10 cellular contexts compared by ENCODE assay signal in the genomic region with DNA sequence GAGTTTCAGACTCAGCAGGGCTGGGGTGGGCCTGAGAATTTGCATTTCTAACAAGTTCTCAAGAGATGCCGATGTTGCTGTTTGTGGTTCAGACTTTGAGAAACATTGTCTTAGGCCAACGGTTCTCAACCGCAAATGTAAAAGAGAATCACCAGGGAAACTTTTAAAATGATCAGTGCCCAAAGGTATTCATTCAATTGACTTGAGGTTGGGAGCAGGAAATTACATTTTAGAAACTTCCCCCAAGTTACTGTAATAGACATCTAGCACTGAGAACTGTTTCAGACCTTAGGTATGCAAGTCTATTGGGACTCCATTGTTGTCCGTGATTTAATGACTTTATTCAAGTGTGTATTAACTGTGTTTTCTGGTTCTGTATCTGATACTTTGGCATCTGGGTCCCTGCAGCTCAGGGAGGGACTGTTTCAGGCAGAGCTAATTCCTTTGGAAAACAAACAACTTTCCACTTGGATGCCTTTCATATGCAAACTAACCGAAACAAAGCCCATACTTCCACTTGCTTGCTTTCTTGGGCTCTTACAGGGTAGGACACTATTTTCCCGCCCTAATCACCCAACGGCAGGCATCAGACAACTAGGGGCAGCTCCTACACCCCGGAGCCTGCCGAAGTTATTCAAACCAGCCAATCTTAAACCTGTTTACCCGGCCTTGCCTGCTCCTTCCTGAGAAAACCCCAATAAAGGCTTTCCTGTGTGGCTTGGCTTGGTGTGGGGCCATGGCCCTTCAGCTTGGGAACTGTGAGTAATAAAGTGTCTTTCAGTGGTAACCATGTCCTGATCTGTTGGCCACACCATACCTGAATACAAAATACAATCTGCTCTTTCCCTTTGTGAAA.
A peak's percentile ranks its signal among the peaks of the same experiment; 100 is the strongest.
DNase-seq lines count a peak whose midpoint lies in the region; ATAC-seq, FAIRE-seq and TF ChIP-seq lines count a peak whose summit lies in the region.
"Had no signal": no experiment of that assay in that cellular context is flagged by ENCODE, and none has a peak within 500 bp of the region (broad histone marks: within the 10 kb centered on the region; RNA-seq: fewer than 3 reads in every experiment).

No MANE protein-coding gene starts in this region.

- no peak overlapping the region for H3K4ac ChIP-seq in H1 (replicated peaks; ENCODE audit: insufficient read length, low read depth, low read length)

- H3K9ac ChIP-seq in BLaER1: no peak overlapping the region
- H3K9ac ChIP-seq in H1 (replicated peaks in 1 of 4; ENCODE audit: extremely low read depth in 1 of 4, low read depth in 3 of 4, low read length in 3 of 4): no peak overlapping the region; a peak in 2 of 7 replicates

- no peak overlapping the region for H2BK20ac ChIP-seq in H1 (ENCODE audit: low read length)

- CTCF ChIA-PET in H1 (lab: Charles Lee; ENCODE audit: partially characterized antibody): interaction anchor here (0.6 to 4.4 kb wide), 7 partner anchors 10 to 137 kb away, joined by 3 to 36 read pairs (median 5); no protein-coding TSS in a partner anchor
- CTCF ChIA-PET in CD8-positive, alpha-beta T cell (lab: Charles Lee): interaction anchor here (1.0 to 2.0 kb wide), 4 partner anchors 8 to 10 kb away, joined by 3 to 6 read pairs (median 3); no protein-coding TSS in a partner anchor

- no peaks in the 10 kb centered on the region for H3K23me2 ChIP-seq in H1 (ENCODE audit: low read depth, low read length)

- H4K5ac ChIP-seq in H1 (ENCODE audit: insufficient read length, low read depth, low read length): peak overlapping the region; percentile 49

- H3K9me3 Mint-ChIP-seq in CD8-positive, alpha-beta T cell: no peaks in the 10 kb centered on the region

- H3K27ac Mint-ChIP-seq in CD8-positive, alpha-beta T cell: no peak overlapping the region

- no peak for TF ChIP-seq CTCF in H1 (IDR thresholded peaks at IDR 0.05; ENCODE audit: control extremely low read depth in 1 of 3, insufficient read depth in 1 of 3, low read depth in 1 of 3, low read length in 3 of 3)
- no peak for TF ChIP-seq CTCF in CD8-positive, alpha-beta T cell (IDR thresholded peaks at IDR 0.05)

- H3K27me3 Mint-ChIP-seq in CD8-positive, alpha-beta T cell (ENCODE audit: low read depth): peaks cover 3% of the 10 kb centered on the region

- no peak overlapping the region for H3K23ac ChIP-seq in H1 (ENCODE audit: insufficient read length)

- H2BK15ac ChIP-seq in H1 (ENCODE audit: low read length): no peak overlapping the region

- H3K18ac ChIP-seq in H1 (ENCODE audit: extremely low read depth, low read length): peak overlapping the region; percentile 66; the same call in 1 of the 2 replicates

- no peak overlapping the region for H3K27ac ChIP-seq in BLaER1
- H3K27ac ChIP-seq in H1 (ENCODE audit: low read depth, low read length): peak overlapping the region; percentile 21
- H3K27ac ChIP-seq in CD8-positive, alpha-beta T cell (ENCODE audit: low read depth, low read length): no peak overlapping the region

- intact Hi-C loops in CD8-positive, alpha-beta T cell (cut with DNase I, micrococcal nuclease): no loop called here

- peak overlapping the region; percentile 13 for H4K91ac ChIP-seq in H1 (replicated peaks; ENCODE audit: insufficient read length, low read length)

- 0 out of 4 replicates have a peak, but pooled peaks of 1 of the 2 experiments have one; percentile 1 for TF ChIP-seq RAD21 in H1 (IDR thresholded peaks at IDR 0.05 in 1 of 2, conservative IDR thresholded peaks at IDR 0.05 in 1 of 2; ENCODE audit: low read depth in 2 of 2, low read length in 2 of 2)

- no peak overlapping the region for H4K8ac ChIP-seq in H1 (ENCODE audit: extremely low read depth, insufficient read depth, low read length)

- no peak overlapping the region for H3K14ac ChIP-seq in H1 (ENCODE audit: insufficient read length)

- H3K56ac ChIP-seq in H1 (replicated peaks; ENCODE audit: insufficient read length, low read depth, low read length): no peak overlapping the region

- no peaks in the 10 kb centered on the region for H3K36me3 Mint-ChIP-seq in CD8-positive, alpha-beta T cell

- H3K9me3 ChIP-seq in BLaER1 (0 out of 2 replicates have a peak, but pooled peaks cover 3% of the 10 kb centered on the region), H1 (ENCODE audit: insufficient read depth in 2 of 2, low read depth in 1 of 2, low read length in 1 of 2) (no peaks in the 10 kb centered on the region)
- no peaks in the 10 kb centered on the region for H3K9me3 ChIP-seq in CD8-positive, alpha-beta T cell (ENCODE audit: low read length)

- peak overlapping the region; percentile 60 for H3K4me2 ChIP-seq in BLaER1
- H3K4me2 ChIP-seq in H1 (ENCODE audit: insufficient read depth in 1 of 2, low read depth in 2 of 2, low read length in 2 of 2): peak overlapping the region; percentile 52 to 62

- peak in 1 of 2 experiments; percentile 53; a peak in 1 of 3 replicates for TF ChIP-seq EP300 in H1 (IDR thresholded peaks at IDR 0.05; ENCODE audit: borderline replicate concordance in 1 of 2, low read depth in 2 of 2, low read length in 2 of 2)

- H3K79me2 ChIP-seq in H1 (ENCODE audit: control insufficient read depth in 1 of 2, insufficient read depth in 2 of 2, low read length in 2 of 2): no peaks in the 10 kb centered on the region

- H3K36me3 ChIP-seq in BLaER1 (no peaks in the 10 kb centered on the region), H1 (ENCODE audit: control insufficient read depth in 2 of 4, insufficient read depth in 4 of 4, low read length in 3 of 4) (no peaks in the 10 kb centered on the region)
- H3K36me3 ChIP-seq in CD8-positive, alpha-beta T cell (ENCODE audit: insufficient read depth, low read length): no peaks in the 10 kb centered on the region

- peak overlapping the region; percentile 65; the same call in 1 of the 2 replicates for H2AK5ac ChIP-seq in H1 (ENCODE audit: low read depth, low read length)

- H3K4me1 ChIP-seq in BLaER1 (peaks cover 13% of the 10 kb centered on the region), H1 (replicated peaks in 1 of 4; ENCODE audit: control insufficient read depth in 3 of 4, insufficient read depth in 4 of 4, low read length in 3 of 4) (peaks cover 9 to 35% (median 16%) of the 10 kb centered on the region in 4 experiments; a peak in 6 of 7 replicates)
- no peaks in the 10 kb centered on the region for H3K4me1 ChIP-seq in CD8-positive, alpha-beta T cell (ENCODE audit: insufficient read depth, low read length)

- peak overlapping the region; percentile 39 for H2BK120ac ChIP-seq in H1 (replicated peaks; ENCODE audit: low read depth, low read length)

- ATAC-seq in HG02981 (IDR thresholded peaks at IDR 0.05; ENCODE audit: unreplicated experiment) (peak; percentile 55), GM19324 (IDR thresholded peaks at IDR 0.05; ENCODE audit: low FRiP score, unreplicated experiment) (no peak)
- no peak for ATAC-seq in CD8-positive, alpha-beta T cell

- H3K79me1 ChIP-seq in H1 (ENCODE audit: low read depth, low read length): no peaks in the 10 kb centered on the region

- peak; percentile 84 for FAIRE-seq in GM19239 (lab: Jason Lieb, UNC)
- peak; percentile 96 for FAIRE-seq in H1 (lab: Jason Lieb, UNC)

- H3K4me3 ChIP-seq in BLaER1 (no peak overlapping the region), H1 (ENCODE audit: extremely low read depth in 1 of 4, insufficient read depth in 2 of 4, low read depth in 3 of 4, low read length in 4 of 4) (peak overlapping the region in 3 of 4 experiments; percentile 18 to 38 (median 30); a peak in 4 of 8 replicates)
- no peak overlapping the region for H3K4me3 ChIP-seq in CD8-positive, alpha-beta T cell (ENCODE audit: low read depth, low read length)

- no peaks in the 10 kb centered on the region for H3K4me1 Mint-ChIP-seq in CD8-positive, alpha-beta T cell (ENCODE audit: low read depth)

- no peaks in the 10 kb centered on the region for H4K20me1 ChIP-seq in BLaER1
- no peaks in the 10 kb centered on the region for H4K20me1 ChIP-seq in H1 (replicated peaks in 1 of 2; ENCODE audit: control insufficient read depth in 1 of 2, insufficient read depth in 2 of 2, low read length in 2 of 2)

- peak overlapping the region; percentile 71; the same call in 1 of the 2 replicates for H2BK12ac ChIP-seq in H1 (ENCODE audit: low read depth, low read length)

- no peak overlapping the region for H3K4me3 Mint-ChIP-seq in CD8-positive, alpha-beta T cell

- H2BK5ac ChIP-seq in H1 (ENCODE audit: low read depth, low read length): peak overlapping the region; percentile 57; the same call in 1 of the 2 replicates

- no peak for DNase-seq in GM19239 (ENCODE audit: insufficient read length, low spot score)
- peak; percentile 60 to 62 for DNase-seq in H1 (ENCODE audit: low read depth in 1 of 2, low spot score in 2 of 2)
- DNase-seq in CD8-positive, alpha-beta T cell: no peak
- DNase-seq in LoVo (ENCODE audit: low spot score): no peak
- no peak for DNase-seq in dermis blood vessel endothelial cell
- DNase-seq: activated CD8-positive, alpha-beta memory T cell treated with anti-CD3 and anti-CD28 coated beads, Interleukin-2, amount 50 U/mL, for 4 hours; stimulated activated CD4-positive, alpha-beta T cell treated with anti-CD3 and anti-CD28 coated beads, Interleukin-4, amount 100 ng/mL, for 1 hour had no signal

- H2AFZ ChIP-seq in H1 (ENCODE audit: low read length): no peak overlapping the region

- H3K27me3 ChIP-seq in BLaER1 (no peaks in the 10 kb centered on the region), H1 (replicated peaks in 1 of 4; ENCODE audit: control insufficient read depth in 3 of 4, extremely low read depth in 1 of 4, insufficient read depth in 3 of 4, low read length in 3 of 4) (peaks cover 0 to 13% (median 2%) of the 10 kb centered on the region in 4 experiments; a peak in 4 of 7 replicates)
- no peaks in the 10 kb centered on the region for H3K27me3 ChIP-seq in CD8-positive, alpha-beta T cell (ENCODE audit: insufficient read depth, low read length)

- TF ChIP-seq POLR2A in H1 (IDR thresholded peaks at IDR 0.05; ENCODE audit: control extremely low read depth in 1 of 2, low read depth in 2 of 2, low read length in 2 of 2): 0 out of 3 replicates have a peak, but pooled peaks of 1 of the 2 experiments have one; percentile 11

- 6% methylated on average over 10 of the region's 10 CpGs; no CpG with 5 or more reads in 1 of the 2 experiments for WGBS in H1 (ENCODE audit: extremely low coverage in 1 of 2, insufficient coverage in 1 of 2, insufficient read length in 1 of 2, insufficient replicate concordance in 2 of 2, low coverage in 1 of 2, low lambda C conversion rate in 2 of 2, missing lambda C conversion rate in 1 of 2), 2 experiments

- POLR2A ChIA-PET in H1 (lab: Charles Lee; ENCODE audit: partially characterized antibody): interaction anchor here (1.1 kb wide), 2 partner anchors 8 to 35 kb away, joined by 3 read pairs; no protein-coding TSS in a partner anchor
- POLR2A ChIA-PET in CD8-positive, alpha-beta T cell (lab: Charles Lee): no interaction called here

TF ChIP-seq in H1, 55 proteins besides CTCF, POLR2A, EP300 and RAD21 (continues in another document):
- TF ChIP-seq ASH2L (IDR thresholded peaks at IDR 0.05; ENCODE audit: low read length) (no peak), HDAC6 (IDR thresholded peaks at IDR 0.05; ENCODE audit: low read depth, low read length) (no peak), SP1 (IDR thresholded peaks at IDR 0.05; ENCODE audit: low read depth, low read length) (peak; percentile 74; the same call in 1 of the 2 replicates), JUND (IDR thresholded peaks at IDR 0.05; ENCODE audit: low read length) (no peak), PHF8 (conservative IDR thresholded peaks at IDR 0.05; ENCODE audit: low read depth, low read length) (no peak), CHD2 (IDR thresholded peaks at IDR 0.05; ENCODE audit: low read length) (no peak)

Comparison
In these comparisons a context has a peak if more than half of its experiments do, and no peak if none do; other contexts are left out.
1. H3K4me3 ChIP-seq: peak in H1 (3 of 4); none in BLaER1 (single experiment) and CD8-positive, alpha-beta T cell (single experiment).
2. DNase-seq: peak in H1 (2 of 2); none in GM19239 (single experiment), CD8-positive, alpha-beta T cell (0 of 7), LoVo (single experiment) and dermis blood vessel endothelial cell (single experiment).